In the genomic region with DNA sequence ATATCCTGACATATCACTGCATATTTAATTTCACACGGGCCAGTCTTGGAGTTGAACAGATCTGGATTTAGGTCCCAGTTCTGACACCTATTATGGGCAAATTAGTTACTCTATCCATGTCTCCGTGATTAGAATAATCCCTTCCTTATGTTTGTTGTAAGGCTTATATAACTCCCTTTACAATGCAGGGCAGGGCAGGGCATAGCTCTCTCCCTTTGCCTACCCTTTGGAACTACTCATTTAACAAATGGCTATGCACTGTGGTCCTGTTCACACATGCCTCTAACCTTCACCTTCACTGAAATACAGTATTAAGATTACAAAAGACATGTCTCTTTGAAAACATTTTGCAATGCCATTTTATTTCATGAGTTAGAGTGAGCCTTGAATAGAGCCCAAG, we compare ENCODE assay signal across 7 cellular contexts. TPM values are rescaled to one million over a fixed set of nuclear protein-coding genes. Genes with fewer than 3 reads are reported as not detected.
"Had no signal": no experiment of that assay in that cellular context is flagged by ENCODE, and none has a peak within 500 bp of the region (broad histone marks: within the 10 kb centered on the region; RNA-seq: fewer than 3 reads in every experiment).

No MANE protein-coding gene starts in this region.

- H3K27ac Mint-ChIP-seq: IgD-negative memory B cell had no signal

- H3K4me1 Mint-ChIP-seq: IgD-negative memory B cell had no signal

- DNase-seq: IMR-90 had no signal

- H3K4me3 ChIP-seq: K562 had no signal

- H3K27me3 Mint-ChIP-seq: IgD-negative memory B cell had no signal

- H3K4me3 Mint-ChIP-seq: IgD-negative memory B cell had no signal

- H3K27ac ChIP-seq: HL-60 had no signal

- H3K9me3 Mint-ChIP-seq: IgD-negative memory B cell had no signal

- ATAC-seq: HepG2, K562 had no signal

RNA-seq across cellular contexts. Expression of a gene that starts 24.8 kb away (rescaled TPM):
- total RNA-seq: HepG2, HT-29, HT1080, IMR-90, K562 had no signal
